Comparison of ENCODE assay signal across 8 cellular contexts in genomic region chr10:74150151-74151056, GRCh38. TPM values are rescaled to one million over a fixed set of nuclear protein-coding genes. Genes with fewer than 3 reads are reported as not detected.
DNase-seq lines count a peak whose midpoint lies in the region; ATAC-seq lines count a peak whose summit lies in the region.

A gene with protein sequence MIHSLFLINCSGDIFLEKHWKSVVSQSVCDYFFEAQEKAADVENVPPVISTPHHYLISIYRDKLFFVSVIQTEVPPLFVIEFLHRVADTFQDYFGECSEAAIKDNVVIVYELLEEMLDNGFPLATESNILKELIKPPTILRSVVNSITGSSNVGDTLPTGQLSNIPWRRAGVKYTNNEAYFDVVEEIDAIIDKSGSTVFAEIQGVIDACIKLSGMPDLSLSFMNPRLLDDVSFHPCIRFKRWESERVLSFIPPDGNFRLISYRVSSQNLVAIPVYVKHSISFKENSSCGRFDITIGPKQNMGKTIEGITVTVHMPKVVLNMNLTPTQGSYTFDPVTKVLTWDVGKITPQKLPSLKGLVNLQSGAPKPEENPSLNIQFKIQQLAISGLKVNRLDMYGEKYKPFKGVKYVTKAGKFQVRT (minus strand): TSS chr10:74150828. CDS start chr10:74138379, 12,449 bp downstream.

- peaks cover 12% of the 10 kb centered on the region for H3K36me3 Mint-ChIP-seq in activated CD8-positive, alpha-beta T cell treated with anti-CD3 and anti-CD28 coated beads, Interleukin-2, amount 10 ng/mL, durations not matched to agents 7 days and 5 days (ENCODE audit: low read depth)

- H3K27ac Mint-ChIP-seq in activated CD8-positive, alpha-beta T cell treated with anti-CD3 and anti-CD28 coated beads, Interleukin-2, amount 10 ng/mL, durations not matched to agents 7 days and 5 days, result no peak within 1 kb of the TSS

- peak; percentile 49 for ATAC-seq in HG02943 (IDR thresholded peaks at IDR 0.05; ENCODE audit: low read depth, unreplicated experiment)
- ATAC-seq in activated CD8-positive, alpha-beta T cell treated with anti-CD3 and anti-CD28 coated beads, Interleukin-2, amount 10 ng/mL, durations not matched to agents 7 days and 5 days, result peak; percentile 70

- CTCF ChIA-PET in activated CD8-positive, alpha-beta T cell treated with anti-CD3 and anti-CD28 coated beads, Interleukin-2, amount 10 ng/mL, durations not matched to agents 7 days and 5 days (lab: Charles Lee), result interaction anchor here (0.7 to 5.0 kb wide), 8 partner anchors 12 to 1086 kb away, joined by 3 to 27 read pairs (median 4); partner anchors contain the start of gene COMTD1

- H3K27me3 Mint-ChIP-seq in activated CD8-positive, alpha-beta T cell treated with anti-CD3 and anti-CD28 coated beads, Interleukin-2, amount 10 ng/mL, durations not matched to agents 7 days and 5 days (ENCODE audit: low read depth), result no peaks in the 10 kb centered on the region

- no peaks in the 10 kb centered on the region for H3K9me3 Mint-ChIP-seq in activated CD8-positive, alpha-beta T cell treated with anti-CD3 and anti-CD28 coated beads, Interleukin-2, amount 10 ng/mL, durations not matched to agents 7 days and 5 days (ENCODE audit: insufficient read depth)

- peaks cover 37% of the 10 kb centered on the region for H3K4me1 ChIP-seq in mononuclear cell (ENCODE audit: insufficient read depth, low read length)

- H3K27me3 ChIP-seq in mononuclear cell (ENCODE audit: insufficient read depth, low read length), result no peaks in the 10 kb centered on the region

- peaks cover 30% of the 10 kb centered on the region for H3K4me1 Mint-ChIP-seq in activated CD8-positive, alpha-beta T cell treated with anti-CD3 and anti-CD28 coated beads, Interleukin-2, amount 10 ng/mL, durations not matched to agents 7 days and 5 days (ENCODE audit: low read depth)

- no peaks in the 10 kb centered on the region for H3K9me3 ChIP-seq in mononuclear cell (ENCODE audit: low read depth, low read length)

- H3K4me3 Mint-ChIP-seq in activated CD8-positive, alpha-beta T cell treated with anti-CD3 and anti-CD28 coated beads, Interleukin-2, amount 10 ng/mL, durations not matched to agents 7 days and 5 days, result no peak within 1 kb of the TSS

- H3K4me3 ChIP-seq in mononuclear cell (ENCODE audit: low read length), result peak within 1 kb of the TSS; percentile 97

- DNase-seq in NOMO-1 (lab: John Stamatoyannopoulos, UW; ENCODE audit: unreplicated experiment in 2 of 2), result peak; percentile 80 to 97
- no peak for DNase-seq in NOMO-1 treated with DMSO at 0.1 percent for 48 hours (lab: John Stamatoyannopoulos, UW; ENCODE audit: unreplicated experiment)
- peak; percentile 96 for DNase-seq in NCI-H2227 treated with DMSO at 0.1 percent for 48 hours (lab: John Stamatoyannopoulos, UW)
- peak; percentile 88 for DNase-seq in activated CD8-positive, alpha-beta T cell treated with anti-CD3 and anti-CD28 coated beads, Interleukin-2, amount 10 ng/mL, durations not matched to agents 7 days and 5 days
- DNase-seq in effector CD8-positive, alpha-beta T cell (lab: John Stamatoyannopoulos, UW), result peak; percentile 78
- DNase-seq in stimulated activated CD8-positive, alpha-beta memory T cell treated with anti-CD3 and anti-CD28 coated beads, Interleukin-2, amount 100 ng/mL, for 48 hours (ENCODE audit: low read depth in 2 of 2), result peak; percentile 67 to 69

- POLR2A ChIA-PET in activated CD8-positive, alpha-beta T cell treated with anti-CD3 and anti-CD28 coated beads, Interleukin-2, amount 10 ng/mL, durations not matched to agents 7 days and 5 days (lab: Charles Lee), result interaction anchor here (0.5 to 2.6 kb wide), 16 partner anchors 15 to 960 kb away, joined by 3 to 20 read pairs (median 4); no protein-coding TSS in a partner anchor

RNA-seq across cellular contexts. Expression of the gene that starts here (rescaled TPM):
- 10 to 100 TPM; 44.2 to 49.1 TPM for total RNA-seq in activated CD8-positive, alpha-beta T cell treated with anti-CD3 and anti-CD28 coated beads, Interleukin-2, amount 10 ng/mL, durations not matched to agents 7 days and 5 days
- 21.2 TPM for total RNA-seq in mononuclear cell
